In the genomic region with DNA sequence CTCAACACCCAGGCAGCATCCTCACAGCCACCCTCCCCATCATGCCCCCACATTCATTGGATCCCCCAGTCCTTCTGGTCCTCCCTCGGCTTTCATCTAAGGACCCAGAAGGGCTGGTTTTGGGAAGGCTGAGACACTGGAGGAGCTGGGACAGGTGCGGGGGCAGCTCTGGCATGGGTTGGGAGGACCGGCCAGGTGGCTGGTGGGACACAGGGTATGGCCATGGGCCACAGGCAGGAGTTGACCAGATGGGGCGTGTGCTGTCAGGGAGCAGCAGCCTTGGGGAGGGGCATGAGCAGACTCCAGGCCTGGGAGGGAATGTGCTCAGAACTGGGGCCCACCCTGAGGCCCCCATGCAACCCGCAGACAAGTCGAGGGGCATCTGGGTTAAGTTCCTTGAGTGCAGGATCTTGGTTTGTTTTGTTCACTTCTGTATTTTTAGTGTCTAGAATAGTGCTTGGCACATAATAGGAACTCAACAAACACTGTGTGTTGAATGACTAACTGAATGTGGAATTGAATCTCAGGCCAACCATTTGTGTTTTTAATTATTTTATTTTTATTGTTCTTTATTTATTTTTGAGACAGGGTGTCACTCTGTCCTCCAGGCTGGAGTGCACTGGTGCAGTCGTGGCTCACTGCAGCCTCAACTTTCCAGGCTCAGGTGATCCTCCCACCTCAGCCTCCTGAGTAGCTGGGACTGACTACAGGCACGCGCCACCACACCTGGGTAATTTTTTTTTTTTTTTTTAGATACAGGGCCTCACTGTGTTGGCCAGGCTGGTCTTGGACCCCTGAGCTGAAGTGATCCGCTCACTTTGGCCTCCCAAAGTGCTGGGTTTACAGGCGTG, we compare ENCODE assay signal across 20 cellular contexts. TPM values are rescaled to one million over a fixed set of nuclear protein-coding genes. Genes with fewer than 3 reads are reported as not detected.
DNase-seq lines count a peak whose midpoint lies in the region; ATAC-seq, FAIRE-seq and TF ChIP-seq lines count a peak whose summit lies in the region.
"Had no signal": no experiment of that assay in that cellular context is flagged by ENCODE, and none has a peak within 500 bp of the region (broad histone marks: within the 10 kb centered on the region; RNA-seq: fewer than 3 reads in every experiment).

No MANE protein-coding gene starts in this region.

- POLR2A ChIA-PET in K562 (lab: Yijun Ruan, JAX): interaction anchor here (0.6 kb wide), 1 partner anchor 184 kb away, joined by 5 read pairs; no protein-coding TSS in a partner anchor

- H3K27me3 Mint-ChIP-seq in activated naive CD4-positive, alpha-beta T cell treated with anti-CD3 and anti-CD28 coated beads for 36 hours (ENCODE audit: low read depth): no peaks in the 10 kb centered on the region
- no peaks in the 10 kb centered on the region for H3K27me3 Mint-ChIP-seq in stimulated activated memory B cell treated with anti-CD40 and anti-IgM and Interleukin-4, amounts not matched to agents 10 μg/mL and 1 μg/mL and 100 μg/mL, for 72 hours

- H3K36me3 Mint-ChIP-seq in activated naive CD4-positive, alpha-beta T cell treated with anti-CD3 and anti-CD28 coated beads for 36 hours (ENCODE audit: low read depth): no peaks in the 10 kb centered on the region
- no peaks in the 10 kb centered on the region for H3K36me3 Mint-ChIP-seq in stimulated activated memory B cell treated with anti-CD40 and anti-IgM and Interleukin-4, amounts not matched to agents 10 μg/mL and 1 μg/mL and 100 μg/mL, for 72 hours

- CTCF ChIA-PET in activated naive CD4-positive, alpha-beta T cell treated with anti-CD3 and anti-CD28 coated beads for 36 hours (lab: Charles Lee): interaction anchor here (0.6 to 4.6 kb wide), 10 partner anchors 16 to 172 kb away, joined by 3 to 46 read pairs (median 3); a partner anchor contains a TSS
- CTCF ChIA-PET in K562 (lab: Yijun Ruan, JAX; ENCODE audit: low intra/inter-chr PET ratio): no interaction called here

- intact Hi-C loops in activated naive CD4-positive, alpha-beta T cell treated with anti-CD3 and anti-CD28 coated beads for 36 hours (cut with micrococcal nuclease): loop anchor here (1.0 to 10.0 kb wide), 8 partner anchors 17 to 504 kb away; a partner anchor contains a TSS
- intact Hi-C loops in K562 (cut with micrococcal nuclease): loop anchor here (5.0 kb wide), 1 partner anchor 167 kb away; no protein-coding TSS in a partner anchor
- intact Hi-C loops in aorta (cut with DNase I): loop anchor here in 1 of 2 donors (5.0 kb wide), 1 partner anchor 162 kb away; no protein-coding TSS in a partner anchor

- H3K36me3 ChIP-seq in OCI-LY1 (ENCODE audit: insufficient read depth, low read length): no peaks in the 10 kb centered on the region
- H3K36me3 ChIP-seq in K562 (ENCODE audit: control insufficient read depth, insufficient read depth, low read length): peaks cover 7% of the 10 kb centered on the region; the same call in 1 of the 3 replicates
- no peaks in the 10 kb centered on the region for H3K36me3 ChIP-seq in aorta (ENCODE audit: control insufficient read depth in 1 of 2, insufficient read depth in 2 of 2, low read length in 1 of 2)
- H3K36me3 ChIP-seq: heart left ventricle had no signal

- H3K4me3 ChIP-seq in OCI-LY1 (ENCODE audit: low read depth, low read length, poor library complexity, severe bottlenecking) (no peak overlapping the region), K562 (no peak overlapping the region), aorta (ENCODE audit: low read length in 2 of 2) (no peak overlapping the region)
- H3K4me3 ChIP-seq: heart left ventricle, mucosa of descending colon had no signal

- no peaks in the 10 kb centered on the region for H3K9me3 Mint-ChIP-seq in activated naive CD4-positive, alpha-beta T cell treated with anti-CD3 and anti-CD28 coated beads for 36 hours
- H3K9me3 Mint-ChIP-seq in stimulated activated memory B cell treated with anti-CD40 and anti-IgM and Interleukin-4, amounts not matched to agents 10 μg/mL and 1 μg/mL and 100 μg/mL, for 72 hours: no peaks in the 10 kb centered on the region

- FAIRE-seq in K562 (lab: Jason Lieb, UNC): no peak
- FAIRE-seq: small intestine had no signal

- H3K9ac ChIP-seq in OCI-LY1 (ENCODE audit: low read length) (no peak overlapping the region), K562 (ENCODE audit: insufficient read depth in 1 of 2, low read depth in 2 of 2, low read length in 2 of 2) (no peak overlapping the region)
- H3K9ac ChIP-seq: parathyroid adenoma had no signal

- TF ChIP-seq CTCF in OCI-LY1 (IDR thresholded peaks at IDR 0.05; ENCODE audit: low read length): no peak
- TF ChIP-seq CTCF in K562 (IDR thresholded peaks at IDR 0.05 in 2 of 3, conservative IDR thresholded peaks at IDR 0.05 in 1 of 3; ENCODE audit: insufficient read depth in 2 of 3, low read depth in 1 of 3, low read length in 3 of 3): no peak

- no peak for DNase-seq in activated naive CD4-positive, alpha-beta T cell treated with anti-CD3 and anti-CD28 coated beads for 36 hours
- no peak for DNase-seq in activated naive CD4-positive, alpha-beta T cell treated with anti-CD3 and anti-CD28 coated beads, Interleukin-2, amount 50 U/mL, for 16 hours
- DNase-seq in K562 (ENCODE audit: extremely low read depth in 1 of 4, low spot score in 3 of 4) (no peak), SK-N-DZ (ENCODE audit: low spot score) (no peak), aorta (no peak)
- DNase-seq in activated CD8-positive, alpha-beta memory T cell treated with anti-CD3 and anti-CD28 coated beads, Interleukin-2, amount 50 U/mL, for 48 hours: no peak
- DNase-seq: amygdala, erythroblast, KG1, kidney glomerular epithelial cell, NCI-H1417 treated with DMSO at 0.1 percent for 48 hours, NCI-H510A treated with DMSO at 0.1 percent for 48 hours, small intestine, T1000 had no signal

- WGBS in K562 (ENCODE audit: insufficient coverage, low coverage, missing lambda C conversion rate): 60% methylated on average over 11 of the region's 11 CpGs
- 90 to 93% methylated on average over 11 of the region's 11 CpGs for WGBS in aorta, 2 donors

- H2AFZ ChIP-seq in OCI-LY1 (ENCODE audit: low read length) (no peak overlapping the region), K562 (ENCODE audit: low read depth, low read length) (no peak overlapping the region)
- H2AFZ ChIP-seq: parathyroid adenoma had no signal

- H3K9me1 ChIP-seq in K562 (ENCODE audit: control insufficient read depth, insufficient read depth, low read length): peaks cover 6% of the 10 kb centered on the region

- H3K27ac Mint-ChIP-seq in activated naive CD4-positive, alpha-beta T cell treated with anti-CD3 and anti-CD28 coated beads for 36 hours: peak overlapping the region; percentile 84
- H3K27ac Mint-ChIP-seq in stimulated activated memory B cell treated with anti-CD40 and anti-IgM and Interleukin-4, amounts not matched to agents 10 μg/mL and 1 μg/mL and 100 μg/mL, for 72 hours: peak overlapping the region; percentile 91

- H3F3A ChIP-seq in OCI-LY1 (ENCODE audit: insufficient read depth, low read length): no peaks in the 10 kb centered on the region

- H3K27me3 ChIP-seq in OCI-LY1 (ENCODE audit: insufficient read depth, low read length) (peaks cover 6% of the 10 kb centered on the region; the same call in 1 of the 2 replicates), K562 (ENCODE audit: control insufficient read depth in 2 of 2, insufficient read depth in 2 of 2, low read length in 2 of 2) (no peaks in the 10 kb centered on the region), aorta (ENCODE audit: control insufficient read depth in 1 of 2, insufficient read depth in 2 of 2, low read length in 1 of 2) (no peaks in the 10 kb centered on the region)
- H3K27me3 ChIP-seq: heart left ventricle had no signal

- H3K4me3 Mint-ChIP-seq in activated naive CD4-positive, alpha-beta T cell treated with anti-CD3 and anti-CD28 coated beads for 36 hours: peak overlapping the region; percentile 58
- H3K4me3 Mint-ChIP-seq in stimulated activated memory B cell treated with anti-CD40 and anti-IgM and Interleukin-4, amounts not matched to agents 10 μg/mL and 1 μg/mL and 100 μg/mL, for 72 hours: peak overlapping the region; percentile 50

- H3K27ac ChIP-seq in OCI-LY1 (ENCODE audit: low read depth, low read length, poor library complexity, severe bottlenecking) (peak overlapping the region; percentile 70), K562 (ENCODE audit: extremely low read depth, low read depth, low read length) (no peak overlapping the region), aorta (ENCODE audit: low read depth in 1 of 2, low read length in 2 of 2) (no peak overlapping the region)
- H3K27ac ChIP-seq: parathyroid adenoma had no signal

- H3K4me1 ChIP-seq in OCI-LY1 (ENCODE audit: insufficient read depth, low read length, severe bottlenecking): peaks cover 25% of the 10 kb centered on the region
- H3K4me1 ChIP-seq in K562 (replicated peaks in 1 of 2; ENCODE audit: control insufficient read depth in 2 of 2, insufficient read depth in 2 of 2, low read length in 2 of 2): peaks cover 17 to 32% of the 10 kb centered on the region in 2 experiments; a peak in 4 of 5 replicates
- no peaks in the 10 kb centered on the region for H3K4me1 ChIP-seq in aorta (ENCODE audit: control insufficient read depth in 1 of 2, insufficient read depth in 2 of 2, low read length in 2 of 2)
- H3K4me1 ChIP-seq: parathyroid adenoma had no signal

- no peaks in the 10 kb centered on the region for H3K9me2 ChIP-seq in OCI-LY1 (ENCODE audit: low read depth, low read length)

- peaks cover 35% of the 10 kb centered on the region for H3K4me1 Mint-ChIP-seq in activated naive CD4-positive, alpha-beta T cell treated with anti-CD3 and anti-CD28 coated beads for 36 hours (ENCODE audit: low read depth)
- H3K4me1 Mint-ChIP-seq in stimulated activated memory B cell treated with anti-CD40 and anti-IgM and Interleukin-4, amounts not matched to agents 10 μg/mL and 1 μg/mL and 100 μg/mL, for 72 hours: peaks cover 67% of the 10 kb centered on the region

- H3K4me2 ChIP-seq in OCI-LY1 (ENCODE audit: low read length) (peak overlapping the region; percentile 18; the same call in 1 of the 2 replicates), K562 (ENCODE audit: insufficient read depth, low read length) (no peak overlapping the region)

- no TSS peak for BruUV-seq in K562 (replicated peaks; lab: Mats Ljungman, UMichigan)

- ATAC-seq in K562 (no peak), aorta (ENCODE audit: low FRiP score) (no peak)
- no peak for ATAC-seq in stimulated activated memory B cell treated with anti-CD40 and anti-IgM and Interleukin-4, amounts not matched to agents 10 μg/mL and 1 μg/mL and 100 μg/mL, for 72 hours

- no peaks in the 10 kb centered on the region for H3K79me2 ChIP-seq in OCI-LY1 (ENCODE audit: insufficient read depth, low read length)
- H3K79me2 ChIP-seq in K562 (ENCODE audit: control insufficient read depth, insufficient read depth, low read length): peaks cover 29% of the 10 kb centered on the region
- H3K79me2 ChIP-seq: parathyroid adenoma had no signal

- TF ChIP-seq RAD21 in K562 (CRISPR knock-in tag; conservative IDR thresholded peaks at IDR 0.05 in 1 of 2, IDR thresholded peaks at IDR 0.05 in 1 of 2): no peak

- no peak for TF ChIP-seq EP300 in K562 (IDR thresholded peaks at IDR 0.05; ENCODE audit: low read length)

- H3K9me3 ChIP-seq in OCI-LY1 (ENCODE audit: low read length): no peaks in the 10 kb centered on the region
- no peaks in the 10 kb centered on the region for H3K9me3 ChIP-seq in K562 (replicated peaks; ENCODE audit: control insufficient read depth, insufficient read depth, low read depth, low read length)
- H3K9me3 ChIP-seq in aorta (ENCODE audit: control insufficient read depth, low read length): no peaks in the 10 kb centered on the region
- H3K9me3 ChIP-seq: heart left ventricle, mucosa of descending colon had no signal

- in situ Hi-C loops in K562 (cut with MboI): loop anchor here (10.0 kb wide), 1 partner anchor 94 kb away; no protein-coding TSS in a partner anchor

- TF ChIP-seq POLR2A in K562 (conservative IDR thresholded peaks at IDR 0.05): no peak

- H4K20me1 ChIP-seq in OCI-LY1 (ENCODE audit: insufficient read depth, low read length) (no peaks in the 10 kb centered on the region), K562 (replicated peaks; ENCODE audit: control insufficient read depth, insufficient read depth, low read length) (0 out of 2 replicates have a peak, but pooled peaks cover 9% of the 10 kb centered on the region)

RNA-seq across cellular contexts. Expression of a gene that starts 5.6 kb away (rescaled TPM):
- under 1 TPM; 0.10 to 0.17 TPM for total RNA-seq in activated naive CD4-positive, alpha-beta T cell treated with anti-CD3 and anti-CD28 coated beads for 36 hours
- total RNA-seq in K562 (2011; cell fraction: chromatin; rRNA removed; ENCODE audit: low replicate concordance): 21.9 and 70.4 TPM in 2 replicates
- total RNA-seq in K562 (2011; cell fraction: nucleolus; rRNA removed): 38.4 and 45.2 TPM in 2 replicates
- total RNA-seq in K562 (2011; cell fraction: nucleoplasm; rRNA removed): 27.3 and 30.9 TPM in 2 replicates
- total RNA-seq in K562 (2014; rRNA removed) (13.3 and 16.0 TPM in 2 replicates), K562 (2014; rRNA removed; fragmentation: Illumina TruSeq; extraction: Trizol) (4.9 and 6.8 TPM in 2 replicates), K562 (2015; rRNA removed; fragmentation: Illumina TruSeq; extraction: Trizol) (8.1 and 9.6 TPM in 2 replicates), K562 (2021) (15.3 and 20.3 TPM in 2 replicates), aorta (1 to 10 TPM; 3.5 to 4.7 TPM)
- polyA plus RNA-seq in K562 (2011; rRNA removed) (12.2 and 13.6 TPM in 2 replicates), K562 (2014; fragmentation: Illumina TruSeq; extraction: Trizol) (10.3 and 17.6 TPM in 2 replicates), K562 (2014; fragmentation: Nextera tagmentation; extraction: Ambion mirVana) (under 1 TPM; 0.27 to 0.66 TPM), K562 (2014; rRNA removed) (18.4 and 18.8 TPM in 2 replicates), aorta (1 to 10 TPM in 1 of 2 donors, under 1 TPM in 1; 0.50 to 1.6 TPM)
- polyA plus RNA-seq in K562 (2011; cell fraction: cytosol; rRNA removed): 10.0 and 27.5 TPM in 2 replicates
- 41.2 and 64.7 TPM in 2 replicates for polyA plus RNA-seq in K562 (2011; cell fraction: nucleus; rRNA removed)
- 18.2 and 106 TPM in 2 replicates for polyA plus RNA-seq in K562 (2012)
- 4.3 and 7.9 TPM in 2 replicates for polyA minus RNA-seq in K562 (2011; rRNA and poly(A)+ RNA removed)
- polyA minus RNA-seq in K562 (2011; cell fraction: cytosol; rRNA and poly(A)+ RNA removed): 3.7 and 7.2 TPM in 2 replicates
- polyA minus RNA-seq in K562 (2011; cell fraction: nucleus; rRNA and poly(A)+ RNA removed): 12.2 and 18.7 TPM in 2 replicates
- polyA plus RNA-seq in SK-N-DZ (2014; cell fraction: cytosol; rRNA removed): not detected in 2 replicates
- 0.05 and 0.23 TPM in 2 replicates for polyA plus RNA-seq in SK-N-DZ (2014; cell fraction: nucleus; rRNA removed)
- total RNA-seq: activated CD8-positive, alpha-beta memory T cell treated with anti-CD3 and anti-CD28 coated beads for 36 hours had no signal

RNA-seq across cellular contexts. Expression of a gene that starts 17.8 kb away (rescaled TPM):
- total RNA-seq in activated naive CD4-positive, alpha-beta T cell treated with anti-CD3 and anti-CD28 coated beads for 36 hours: 1 to 10 TPM; 2.4 to 2.7 TPM
- 11.8 and 29.1 TPM in 2 replicates for total RNA-seq in K562 (2011; cell fraction: chromatin; rRNA removed; ENCODE audit: low replicate concordance)
- total RNA-seq in K562 (2011; cell fraction: nucleolus; rRNA removed): 17.0 TPM in 2 replicates
- total RNA-seq in K562 (2011; cell fraction: nucleoplasm; rRNA removed): 12.7 and 13.1 TPM in 2 replicates
- total RNA-seq in K562 (2014; rRNA removed): 4.9 and 6.2 TPM in 2 replicates
- total RNA-seq in K562 (2014; rRNA removed; fragmentation: Illumina TruSeq; extraction: Trizol): 1.7 and 2.2 TPM in 2 replicates
- 4.4 and 4.5 TPM in 2 replicates for total RNA-seq in K562 (2015; rRNA removed; fragmentation: Illumina TruSeq; extraction: Trizol)
- 6.7 and 7.5 TPM in 2 replicates for total RNA-seq in K562 (2021)
- polyA plus RNA-seq in K562 (2011; rRNA removed): 5.7 and 6.5 TPM in 2 replicates
- polyA plus RNA-seq in K562 (2011; cell fraction: cytosol; rRNA removed): 5.0 and 7.4 TPM in 2 replicates
- 17.5 and 25.4 TPM in 2 replicates for polyA plus RNA-seq in K562 (2011; cell fraction: nucleus; rRNA removed)
- polyA plus RNA-seq in K562 (2012): 4.1 and 4.9 TPM in 2 replicates
- polyA plus RNA-seq in K562 (2014; fragmentation: Illumina TruSeq; extraction: Trizol): 5.1 and 6.5 TPM in 2 replicates
- under 1 TPM; 0.34 to 0.59 TPM for polyA plus RNA-seq in K562 (2014; fragmentation: Nextera tagmentation; extraction: Ambion mirVana)
- 6.1 and 7.4 TPM in 2 replicates for polyA plus RNA-seq in K562 (2014; rRNA removed)
- 3.5 and 4.8 TPM in 2 replicates for polyA minus RNA-seq in K562 (2011; rRNA and poly(A)+ RNA removed)
- 3.2 and 4.5 TPM in 2 replicates for polyA minus RNA-seq in K562 (2011; cell fraction: cytosol; rRNA and poly(A)+ RNA removed)
- 7.5 and 8.2 TPM in 2 replicates for polyA minus RNA-seq in K562 (2011; cell fraction: nucleus; rRNA and poly(A)+ RNA removed)
- polyA plus RNA-seq in SK-N-DZ (2014; cell fraction: cytosol; rRNA removed): 7.0 and 7.4 TPM in 2 replicates
- 17.1 and 18.6 TPM in 2 replicates for polyA plus RNA-seq in SK-N-DZ (2014; cell fraction: nucleus; rRNA removed)
- 10 to 100 TPM in 1 of 2 donors, 1 to 10 TPM in 1; 5.1 to 11.2 TPM for total RNA-seq in aorta
- 1 to 10 TPM; 1.6 to 4.2 TPM for polyA plus RNA-seq in aorta

RNA-seq across cellular contexts. Expression of a gene that starts 53.6 kb away (rescaled TPM):
- 10 to 100 TPM; 75.5 to 76.4 TPM for total RNA-seq in activated naive CD4-positive, alpha-beta T cell treated with anti-CD3 and anti-CD28 coated beads for 36 hours
- 198 and 586 TPM in 2 replicates for total RNA-seq in K562 (2011; cell fraction: chromatin; rRNA removed; ENCODE audit: low replicate concordance)
- total RNA-seq in K562 (2011; cell fraction: nucleolus; rRNA removed): 353 and 436 TPM in 2 replicates
- 289 and 326 TPM in 2 replicates for total RNA-seq in K562 (2011; cell fraction: nucleoplasm; rRNA removed)
- 41.2 and 50.7 TPM in 2 replicates for total RNA-seq in K562 (2014; rRNA removed)
- total RNA-seq in K562 (2014; rRNA removed; fragmentation: Illumina TruSeq; extraction: Trizol): 9.0 and 9.2 TPM in 2 replicates
- total RNA-seq in K562 (2015; rRNA removed; fragmentation: Illumina TruSeq; extraction: Trizol): 16.9 TPM in 2 replicates
- 79.7 and 103 TPM in 2 replicates for total RNA-seq in K562 (2021)
- 42.6 and 65.4 TPM in 2 replicates for polyA plus RNA-seq in K562 (2011; rRNA removed)
- polyA plus RNA-seq in K562 (2011; cell fraction: cytosol; rRNA removed): 45.9 and 88.8 TPM in 2 replicates
- polyA plus RNA-seq in K562 (2011; cell fraction: nucleus; rRNA removed): 230 and 368 TPM in 2 replicates
- polyA plus RNA-seq in K562 (2012): 77.5 and 466 TPM in 2 replicates
- polyA plus RNA-seq in K562 (2014; fragmentation: Illumina TruSeq; extraction: Trizol): 31.3 and 65.0 TPM in 2 replicates
- polyA plus RNA-seq in K562 (2014; fragmentation: Nextera tagmentation; extraction: Ambion mirVana): under 1 TPM; 0.65 to 0.66 TPM
- 54.5 and 66.9 TPM in 2 replicates for polyA plus RNA-seq in K562 (2014; rRNA removed)
- polyA minus RNA-seq in K562 (2011; rRNA and poly(A)+ RNA removed): 33.8 and 63.1 TPM in 2 replicates
- 71.3 and 83.9 TPM in 2 replicates for polyA minus RNA-seq in K562 (2011; cell fraction: cytosol; rRNA and poly(A)+ RNA removed)
- polyA minus RNA-seq in K562 (2011; cell fraction: nucleus; rRNA and poly(A)+ RNA removed): 85.0 and 89.2 TPM in 2 replicates
- polyA plus RNA-seq in SK-N-DZ (2014; cell fraction: cytosol; rRNA removed): 0.67 and 1.9 TPM in 2 replicates
- polyA plus RNA-seq in SK-N-DZ (2014; cell fraction: nucleus; rRNA removed): 0.70 and 0.73 TPM in 2 replicates
- total RNA-seq in aorta: 10 to 100 TPM; 28.7 to 32.1 TPM
- polyA plus RNA-seq in aorta: 10 to 100 TPM in 1 of 2 donors, 1 to 10 TPM in 1; 7.5 to 88.7 TPM
